Comparison of ENCODE assay signal across 8 cellular contexts in genomic region chr5:73437126-73438047, GRCh38. TPM values are rescaled to one million over a fixed set of nuclear protein-coding genes. Genes with fewer than 3 reads are reported as not detected.
DNase-seq lines count a peak whose midpoint lies in the region; ATAC-seq and TF ChIP-seq lines count a peak whose summit lies in the region.

No MANE protein-coding gene starts in this region.

- H3K4me1 ChIP-seq in mesodermal cell (ENCODE audit: control insufficient read depth, insufficient read depth, low read length, poor library complexity, severe bottlenecking), result peaks cover 19% of the 10 kb centered on the region

- intact Hi-C loops in dendritic cell treated with granulocyte-macrophage colony-stimulating factor and Interleukin-4, amounts not matched to agents 40 ng/mL and 50 ng/mL, for 4 days (cut with micrococcal nuclease), result no loop called here

- ATAC-seq in GM19328 (IDR thresholded peaks at IDR 0.05; ENCODE audit: unreplicated experiment), result no peak
- ATAC-seq in omental fat pad (ENCODE audit: low FRiP score), result no peak
- ATAC-seq in HG02970 (IDR thresholded peaks at IDR 0.05; ENCODE audit: low FRiP score, unreplicated experiment), result no peak

- no peaks in the 10 kb centered on the region for H3K36me3 Mint-ChIP-seq in dendritic cell treated with granulocyte-macrophage colony-stimulating factor and Interleukin-4, amounts not matched to agents 40 ng/mL and 50 ng/mL, for 4 days (ENCODE audit: low read depth)

- H3K27me3 Mint-ChIP-seq in dendritic cell treated with granulocyte-macrophage colony-stimulating factor and Interleukin-4, amounts not matched to agents 40 ng/mL and 50 ng/mL, for 4 days, result peaks cover 90% of the 10 kb centered on the region

- H3K27ac ChIP-seq in mesodermal cell (ENCODE audit: low read depth, low read length, severe bottlenecking), result peak overlapping the region; percentile 86

- TF ChIP-seq CTCF in GM12865 (IDR thresholded peaks at IDR 0.05; ENCODE audit: insufficient read depth, low read depth, low read length, missing control alignments), result peak; percentile 27
- TF ChIP-seq CTCF in omental fat pad (IDR thresholded peaks at IDR 0.05), result no peak

- 1% methylated on average over 59 to 68 of the region's 76 CpGs for whole genome bisulfite sequencing in mesodermal cell (ENCODE audit: insufficient coverage in 2 of 2), 2 experiments

- H3K36me3 ChIP-seq in mesodermal cell (ENCODE audit: control insufficient read depth, insufficient read depth, low read length), result no peaks in the 10 kb centered on the region

- peak overlapping the region; percentile 56 for H3K4me3 Mint-ChIP-seq in dendritic cell treated with granulocyte-macrophage colony-stimulating factor and Interleukin-4, amounts not matched to agents 40 ng/mL and 50 ng/mL, for 4 days

- no peak overlapping the region for H3K27ac Mint-ChIP-seq in dendritic cell treated with granulocyte-macrophage colony-stimulating factor and Interleukin-4, amounts not matched to agents 40 ng/mL and 50 ng/mL, for 4 days

- H3K4me3 ChIP-seq in GM12865 (ENCODE audit: low read depth, low read length) (no peak overlapping the region), mesodermal cell (ENCODE audit: extremely low read depth, insufficient read depth, low read length, poor library complexity, severe bottlenecking) (peak overlapping the region; percentile 36)

- no peaks in the 10 kb centered on the region for H3K9me3 ChIP-seq in mesodermal cell (ENCODE audit: control insufficient read depth, low read length)

- DNase-seq in GM12865 (ENCODE audit: low read depth), result no peak
- DNase-seq in NCI-H2227 treated with DMSO at 0.1 percent for 48 hours (lab: John Stamatoyannopoulos, UW), result peak; percentile 32
- no peak for DNase-seq in hippocampal formation (lab: John Stamatoyannopoulos, UW)
- no peak for DNase-seq in omental fat pad (ENCODE audit: low spot score)

- peaks cover 20% of the 10 kb centered on the region for H3K4me1 Mint-ChIP-seq in dendritic cell treated with granulocyte-macrophage colony-stimulating factor and Interleukin-4, amounts not matched to agents 40 ng/mL and 50 ng/mL, for 4 days (ENCODE audit: low read depth)

- H3K9me3 Mint-ChIP-seq in dendritic cell treated with granulocyte-macrophage colony-stimulating factor and Interleukin-4, amounts not matched to agents 40 ng/mL and 50 ng/mL, for 4 days, result no peaks in the 10 kb centered on the region

RNA-seq across cellular contexts. Expression of gene FOXD1, which starts 11.2 kb away (rescaled TPM):
- polyA plus RNA-seq in mesodermal cell (2013, experiment 1 of 2), result 26.0 TPM
- 31.6 TPM for polyA plus RNA-seq in mesodermal cell (2013, experiment 2 of 2)
- under 1 TPM in 1 of 4 donors, not detected in 3; 0.63 TPM for total RNA-seq in omental fat pad
